In genomic region chr6:141914646-141915045, GRCh38 we compare ENCODE assay signal across 20 cellular contexts.
DNase-seq lines count a peak whose midpoint lies in the region; ATAC-seq, FAIRE-seq and TF ChIP-seq lines count a peak whose summit lies in the region.
"Had no signal": no experiment of that assay in that cellular context is flagged by ENCODE, and none has a peak within 500 bp of the region (broad histone marks: within the 10 kb centered on the region; RNA-seq: fewer than 3 reads in every experiment).

No MANE protein-coding gene starts in this region.

- no peak for TF ChIP-seq CTCF in bronchial epithelial cell (IDR thresholded peaks at IDR 0.05; ENCODE audit: insufficient read depth, low read length, severe bottlenecking)

- intact Hi-C loops in Right ventricle myocardium inferior (cut with DNase I): no loop called here

- ATAC-seq in Right ventricle myocardium inferior: no peak
- ATAC-seq: A549, GM12878, GM23338, HCT116, K562 had no signal

- FAIRE-seq in bronchial epithelial cell (lab: Jason Lieb, UNC): no peak
- FAIRE-seq: A549, GM12878, GM19239, K562 had no signal

- H3K4me3 ChIP-seq in bronchial epithelial cell (ENCODE audit: low read depth, low read length): no peak overlapping the region
- H3K4me3 ChIP-seq: A549, GM12878, GM23338, K562 had no signal

- H3K27me3 ChIP-seq in bronchial epithelial cell (ENCODE audit: control insufficient read depth, insufficient read depth, low read length): no peaks in the 10 kb centered on the region

- H3K36me3 ChIP-seq in bronchial epithelial cell (ENCODE audit: control insufficient read depth, insufficient read depth, low read length): no peaks in the 10 kb centered on the region

- in situ Hi-C loops in KBM-7 (cut with MboI; ENCODE audit: low pct_unique_long_range_greater_than_20kb, low sequenced_read_pairs): no loop called here

- DNase-seq in Daoy (ENCODE audit: low read depth): peak; percentile 13
- DNase-seq in LHCN-M2 (ENCODE audit: low read depth): peak; percentile 76
- peak; percentile 83 for DNase-seq in bronchial epithelial cell (ENCODE audit: low read depth)
- DNase-seq in non-pigmented ciliary epithelial cell (ENCODE audit: low read depth): peak; percentile 5
- no peak for DNase-seq in Right ventricle myocardium inferior (ENCODE audit: missing footprints)
- DNase-seq in activated CD4-positive, alpha-beta T cell treated with anti-CD3 and anti-CD28 coated beads for 4 hours: no peak
- no peak for DNase-seq in NCI-H187 treated with DMSO at 0.1 percent for 48 hours (lab: John Stamatoyannopoulos, UW)
- no peak for DNase-seq in KBM-7
- DNase-seq: AML-193; CD4-positive, alpha-beta T cell; DMS79 treated with DMSO at 0.1 percent for 48 hours; EL; H7; HFFc6 had no signal

Comparison
In these comparisons a context has a peak if more than half of its experiments do, and no peak if none do; other contexts are left out.
1. DNase-seq: peak in Daoy (single experiment), LHCN-M2 (single experiment), bronchial epithelial cell (single experiment) and non-pigmented ciliary epithelial cell (single experiment); none in Right ventricle myocardium inferior (single experiment), activated CD4-positive, alpha-beta T cell treated with anti-CD3 and anti-CD28 coated beads for 4 hours (0 of 2), NCI-H187 treated with DMSO at 0.1 percent for 48 hours (single experiment) and KBM-7 (single experiment).